Comparison of ENCODE assay signal across 16 cellular contexts in genomic region chrX:133929836-133930464, GRCh38. TPM values are rescaled to one million over a fixed set of nuclear protein-coding genes. Genes with fewer than 3 reads are reported as not detected.
DNase-seq lines count a peak whose midpoint lies in the region; ATAC-seq, FAIRE-seq and TF ChIP-seq lines count a peak whose summit lies in the region.
"Had no signal": no experiment of that assay in that cellular context is flagged by ENCODE, and none has a peak within 500 bp of the region (broad histone marks: within the 10 kb centered on the region; RNA-seq: fewer than 3 reads in every experiment).

No MANE protein-coding gene starts in this region.

- H3K4me3 ChIP-seq in HepG2 (replicated peaks in 1 of 3; ENCODE audit: insufficient read depth in 1 of 3, low read depth in 2 of 3, low read length in 3 of 3) = no peak overlapping the region
- no peak overlapping the region for H3K4me3 ChIP-seq in right lobe of liver
- no peak overlapping the region for H3K4me3 ChIP-seq in keratinocyte (ENCODE audit: control insufficient read depth in 2 of 3, extremely low read depth in 1 of 3, insufficient read depth in 2 of 3, low read depth in 1 of 3, low read length in 3 of 3)
- H3K4me3 ChIP-seq in left lung = no peak overlapping the region
- H3K4me3 ChIP-seq: BLaER1, GM23338, HAP-1 had no signal

- no peaks in the 10 kb centered on the region for H3K27me3 ChIP-seq in HepG2 (ENCODE audit: control insufficient read depth in 1 of 2, insufficient read depth in 2 of 2, low read length in 2 of 2)
- no peaks in the 10 kb centered on the region for H3K27me3 ChIP-seq in right lobe of liver
- H3K27me3 ChIP-seq in keratinocyte (ENCODE audit: control insufficient read depth, extremely low read depth, insufficient read depth, low read length) = no peaks in the 10 kb centered on the region
- H3K27me3 ChIP-seq in left lung = no peaks in the 10 kb centered on the region

- BruUV-seq in HepG2 (replicated peaks; lab: Mats Ljungman, UMichigan) = no TSS peak

- H3K9ac ChIP-seq in HepG2 (ENCODE audit: insufficient read depth, low read depth, low read length) = no peak overlapping the region
- no peak overlapping the region for H3K9ac ChIP-seq in keratinocyte (ENCODE audit: control insufficient read depth, extremely low read depth, insufficient read depth, low read length)
- H3K9ac ChIP-seq: BLaER1 had no signal

- H3K27ac ChIP-seq in HepG2 (ENCODE audit: extremely low read length, insufficient read depth, low read length) = no peak overlapping the region
- H3K27ac ChIP-seq in right lobe of liver = no peak overlapping the region
- no peak overlapping the region for H3K27ac ChIP-seq in keratinocyte (ENCODE audit: control insufficient read depth, insufficient read depth, low read length)
- H3K27ac ChIP-seq in left lung = no peak overlapping the region
- H3K27ac ChIP-seq: BLaER1 had no signal

- DNase-seq in HepG2 (ENCODE audit: low spot score) = no peak
- no peak for DNase-seq in right lobe of liver
- no peak for DNase-seq in keratinocyte (ENCODE audit: low read depth, low spot score)
- no peak for DNase-seq in GM19238 (ENCODE audit: insufficient read length, low spot score)
- no peak for DNase-seq in left lung
- DNase-seq: 8988T; AML-193; Caco-2; CD8-positive, alpha-beta memory T cell; DMS53 had no signal

- intact Hi-C loops in HepG2 (cut with micrococcal nuclease; ENCODE audit: unreplicated experiment) (no loop called here), right lobe of liver (cut with DNase I) (no loop called here), left lung (cut with DNase I) (no loop called here)

- TF ChIP-seq CTCF in HepG2 (CRISPR knock-in tag; IDR thresholded peaks at IDR 0.05) = no peak
- TF ChIP-seq CTCF in right lobe of liver (IDR thresholded peaks at IDR 0.05) = no peak
- TF ChIP-seq CTCF in keratinocyte (optimal IDR thresholded peaks at IDR 0.05 in 1 of 3, IDR thresholded peaks at IDR 0.05 in 1 of 3, conservative IDR thresholded peaks at IDR 0.05 in 1 of 3; ENCODE audit: extremely low read depth in 1 of 3, insufficient read depth in 2 of 3, low read length in 3 of 3) = no peak
- TF ChIP-seq CTCF in left lung (IDR thresholded peaks at IDR 0.05) = no peak

- TF ChIP-seq POLR2A in HepG2 (IDR thresholded peaks at IDR 0.05; ENCODE audit: insufficient read depth in 1 of 2, low read depth in 2 of 2, low read length in 2 of 2) (no peak), right lobe of liver (IDR thresholded peaks at IDR 0.05) (no peak)

- H3K4me1 ChIP-seq in HepG2 (ENCODE audit: insufficient read depth, low read length) (peaks cover 37% of the 10 kb centered on the region), right lobe of liver (no peaks in the 10 kb centered on the region), keratinocyte (ENCODE audit: control insufficient read depth, extremely low read depth, insufficient read depth, low read length) (no peaks in the 10 kb centered on the region), left lung (no peaks in the 10 kb centered on the region)
- H3K4me1 ChIP-seq: BLaER1, Caco-2 had no signal

- H3K4me2 ChIP-seq in HepG2 (ENCODE audit: low read depth, low read length) = no peak overlapping the region
- no peak overlapping the region for H3K4me2 ChIP-seq in keratinocyte (ENCODE audit: control insufficient read depth, extremely low read depth, insufficient read depth, low read depth, low read length)
- H3K4me2 ChIP-seq: BLaER1, GM23338 had no signal

- no peaks in the 10 kb centered on the region for H3K9me1 ChIP-seq in keratinocyte (ENCODE audit: control insufficient read depth, extremely low read depth, insufficient read depth, low read length)

- H3K36me3 ChIP-seq in HepG2 (replicated peaks in 1 of 2; ENCODE audit: control insufficient read depth in 1 of 2, insufficient read depth in 2 of 2, low read length in 2 of 2) = peaks cover 1 to 32% of the 10 kb centered on the region in 2 experiments; a peak in 4 of 5 replicates
- H3K36me3 ChIP-seq in right lobe of liver = no peaks in the 10 kb centered on the region
- H3K36me3 ChIP-seq in keratinocyte (ENCODE audit: control insufficient read depth in 2 of 2, extremely low read depth in 1 of 2, insufficient read depth in 2 of 2, low read length in 2 of 2) = no peaks in the 10 kb centered on the region
- no peaks in the 10 kb centered on the region for H3K36me3 ChIP-seq in left lung
- H3K36me3 ChIP-seq: BLaER1 had no signal

- no peak for FAIRE-seq in HepG2 (lab: Jason Lieb, UNC)
- peak; percentile 49 for FAIRE-seq in colon (lab: Jason Lieb, UNC)
- peak; percentile 59 for FAIRE-seq in keratinocyte (lab: Jason Lieb, UNC)

- ATAC-seq in HepG2 (no peak), right lobe of liver (no peak), GM19452 (IDR thresholded peaks at IDR 0.05; ENCODE audit: unreplicated experiment) (no peak), left lung (no peak)
- ATAC-seq: GM23338 had no signal

- CTCF ChIA-PET in HepG2 (lab: Yijun Ruan, JAX; ENCODE audit: low intra/inter-chr PET ratio, low total read pairs) = no interaction called here

- 78% methylated on average over 1 of the region's 2 CpGs for WGBS in HepG2 (ENCODE audit: low lambda C conversion rate)
- 44% methylated on average over 2 of the region's 2 CpGs for WGBS in right lobe of liver (ENCODE audit: insufficient coverage, low coverage, low lambda C conversion rate, missing lambda C conversion rate)

- POLR2A ChIA-PET in HepG2 (lab: Yijun Ruan, JAX) = interaction anchor here (1.5 kb wide), 1 partner anchor 8 kb away, joined by 3 read pairs; no protein-coding TSS in a partner anchor

- no peak for TF ChIP-seq EP300 in HepG2 (IDR thresholded peaks at IDR 0.05; ENCODE audit: low read depth in 2 of 2, low read length in 2 of 2)
- no peak for TF ChIP-seq EP300 in HepG2 (CRISPR knock-in tag; IDR thresholded peaks at IDR 0.05; ENCODE audit: borderline replicate concordance)

- H3K79me2 ChIP-seq in HepG2 (ENCODE audit: insufficient read depth, low read length) (peaks cover 65% of the 10 kb centered on the region), keratinocyte (ENCODE audit: control insufficient read depth, insufficient read depth, low read length) (no peaks in the 10 kb centered on the region)

- H4K20me1 ChIP-seq in HepG2 (ENCODE audit: insufficient read depth, low read length) = peaks cover 74% of the 10 kb centered on the region
- no peaks in the 10 kb centered on the region for H4K20me1 ChIP-seq in keratinocyte (ENCODE audit: control insufficient read depth, extremely low read depth, insufficient read depth, low read length)
- H4K20me1 ChIP-seq: BLaER1 had no signal

- in situ Hi-C loops in HepG2 (cut with HindIII; ENCODE audit: extremely low pct_ligation_motif_present, low pct_unique_long_range_greater_than_20kb) = no loop called here

- H2AFZ ChIP-seq in HepG2 (ENCODE audit: low read length) (no peak overlapping the region), keratinocyte (ENCODE audit: control insufficient read depth, low read length) (no peak overlapping the region)
- H2AFZ ChIP-seq: GM23338 had no signal

- TF ChIP-seq RAD21 in HepG2 (CRISPR knock-in tag; IDR thresholded peaks at IDR 0.05) = no peak

- H3K9me3 ChIP-seq in HepG2 (ENCODE audit: low read length) (no peaks in the 10 kb centered on the region), right lobe of liver (no peaks in the 10 kb centered on the region), keratinocyte (ENCODE audit: control insufficient read depth, low read depth, low read length) (no peaks in the 10 kb centered on the region), left lung (no peaks in the 10 kb centered on the region)
- H3K9me3 ChIP-seq: BLaER1, Caco-2, HAP-1 had no signal

- dilution Hi-C loops in keratinocyte (cut with MboI; ENCODE audit: extremely low pct_ligation_motif_present, low sequenced_read_pairs) = no loop called here

TF ChIP-seq in HepG2, 621 proteins besides CTCF, POLR2A, EP300 and RAD21 (continues in another document):
- TF ChIP-seq RBM22 (optimal IDR thresholded peaks at IDR 0.05; ENCODE audit: low read length) = peak; percentile 93

RNA-seq across cellular contexts. Expression of gene GPC3, which starts 55.4 kb away (rescaled TPM):
- total RNA-seq in HepG2 (2016; rRNA removed; fragmentation: Illumina TruSeq; extraction: Trizol) (805 and 1,799 TPM in 2 replicates), right lobe of liver (1 to 10 TPM in 4 of 6 experiments, under 1 TPM in 2; 0.31 to 6.8 (median 1.8) TPM), left lung (10 to 100 TPM; 42.1 to 62.6 TPM)
- 284 and 320 TPM in 2 replicates for total RNA-seq in HepG2 (2016; cell fraction: cytosol; rRNA removed; fragmentation: Illumina TruSeq; extraction: Trizol; ENCODE audit: low read depth)
- 792 and 1,776 TPM in 2 replicates for total RNA-seq in HepG2 (2016; cell fraction: insoluble cytoplasmic fraction; rRNA removed; fragmentation: Illumina TruSeq; extraction: Trizol)
- 290 and 301 TPM in 2 replicates for total RNA-seq in HepG2 (2016; cell fraction: membrane; rRNA removed; fragmentation: Illumina TruSeq; extraction: Trizol)
- total RNA-seq in HepG2 (2016; cell fraction: nucleus; rRNA removed; fragmentation: Illumina TruSeq; extraction: Trizol) = 1,828 and 2,106 TPM in 2 replicates
- polyA plus RNA-seq in HepG2 (2011; rRNA removed) (3,263 and 3,554 TPM in 2 replicates), keratinocyte (0.03 to 0.08 TPM in 2 of 3 replicates, not detected in the other)
- polyA plus RNA-seq in HepG2 (2011; cell fraction: cytosol; rRNA removed) = 2,062 and 3,587 TPM in 2 replicates
- 820 and 1,167 TPM in 2 replicates for polyA plus RNA-seq in HepG2 (2011; cell fraction: nucleus; rRNA removed)
- polyA plus RNA-seq in HepG2 (2012) = 3,341 and 3,897 TPM in 2 replicates
- 118 and 136 TPM in 2 replicates for polyA plus RNA-seq in HepG2 (2016; cell fraction: cytosol; fragmentation: Illumina TruSeq; extraction: Trizol; ENCODE audit: low read depth)
- 843 and 853 TPM in 2 replicates for polyA plus RNA-seq in HepG2 (2016; cell fraction: insoluble cytoplasmic fraction; fragmentation: Illumina TruSeq; extraction: Trizol; ENCODE audit: low read depth)
- 164 and 169 TPM in 2 replicates for polyA plus RNA-seq in HepG2 (2016; cell fraction: membrane; fragmentation: Illumina TruSeq; extraction: Trizol; ENCODE audit: low read depth)
- 1,823 and 1,891 TPM in 2 replicates for polyA plus RNA-seq in HepG2 (2016; cell fraction: nucleus; fragmentation: Illumina TruSeq; extraction: Trizol; ENCODE audit: insufficient read depth, low read depth)
- 0.72 and 1,012 TPM in 2 replicates for polyA minus RNA-seq in HepG2 (2011; rRNA and poly(A)+ RNA removed; ENCODE audit: low replicate concordance)
- 1,199 and 1,788 TPM in 2 replicates for polyA minus RNA-seq in HepG2 (2011; cell fraction: cytosol; rRNA and poly(A)+ RNA removed)
- polyA minus RNA-seq in HepG2 (2011; cell fraction: nucleus; rRNA and poly(A)+ RNA removed) = 1,194 and 1,668 TPM in 2 replicates
- 0.45 TPM for polyA plus RNA-seq in keratinocyte (2011; ENCODE audit: low read depth)
- 0.06 TPM in 1 of 2 replicates, not detected in the other for polyA plus RNA-seq in keratinocyte (2011; cell fraction: cytosol; rRNA removed)
- polyA plus RNA-seq in keratinocyte (2011; cell fraction: nucleus; rRNA removed) = not detected in 2 replicates
- polyA plus RNA-seq in keratinocyte (2012; ENCODE audit: low replicate concordance) = 0.05 and 0.34 TPM in 2 replicates
- polyA minus RNA-seq in keratinocyte = not detected in 3 replicates
- polyA minus RNA-seq in keratinocyte (2011; cell fraction: cytosol; rRNA and poly(A)+ RNA removed) = not detected
- 0.39 TPM in 1 of 2 replicates, not detected in the other for polyA minus RNA-seq in keratinocyte (2011; cell fraction: nucleus; rRNA and poly(A)+ RNA removed)
- total RNA-seq: CD8-positive, alpha-beta memory T cell; HT1080 had no signal
- polyA plus RNA-seq: CD8-positive, alpha-beta memory T cell had no signal

Comparison
In these comparisons a context has a peak if more than half of its experiments do, and no peak if none do; other contexts are left out.
1. RNA of gene GPC3, which starts 55.4 kb away (total RNA-seq): 284 to 2,106 TPM in HepG2; 42.1 to 62.6 TPM in left lung and 0.31 to 6.8 TPM in right lobe of liver; every median in the first group is over 4 times any median in the second.